Comparison of ENCODE assay signal across 31 cellular contexts in the genomic region with DNA sequence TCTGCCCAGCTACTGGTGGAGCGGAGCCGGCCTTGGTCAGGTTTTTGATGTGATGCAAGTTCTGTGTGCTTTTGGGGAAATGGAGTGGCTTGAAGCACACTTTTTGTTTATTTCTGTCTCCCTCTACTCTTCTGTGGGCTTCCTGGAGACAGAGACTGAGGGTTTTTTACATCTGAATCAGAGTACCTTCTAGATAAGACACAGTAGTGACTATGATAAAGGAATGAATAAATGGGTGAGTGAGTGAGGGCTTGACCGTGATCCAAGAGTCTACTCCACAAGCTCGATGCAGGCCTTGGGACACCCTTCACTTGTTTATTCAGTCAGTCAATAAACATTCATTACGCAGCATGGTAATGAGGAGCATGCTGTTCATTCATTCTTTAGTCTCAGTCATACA.
"Had no signal": no experiment of that assay in that cellular context is flagged by ENCODE, and none has a peak within 500 bp of the region (broad histone marks: within the 10 kb centered on the region; RNA-seq: fewer than 3 reads in every experiment).

No MANE protein-coding gene starts in this region.

- H3K4me3 Mint-ChIP-seq: dendritic cell treated with granulocyte-macrophage colony-stimulating factor and Interleukin-4, amounts not matched to agents 40 ng/mL and 50 ng/mL, for 4 days; endodermal cell; immature natural killer cell; memory B cell; mesothelial cell of epicardium; naive B cell; natural killer cell treated with Interleukin-12 subunit alpha and Interleukin-12 subunit beta and Interleukin-15 and Interleukin-18, amount 100 ng/mL, for 72 hours; neural progenitor cell; stimulated activated effector memory CD8-positive, alpha-beta T cell treated with anti-CD3 and anti-CD28 coated beads, Interleukin-12 subunit alpha, Interleukin-12 subunit beta, amount 100 ng/mL, for 72 hours had no signal

- DNase-seq: colonic mucosa; effector CD8-positive, alpha-beta T cell; endodermal cell; foreskin fibroblast; heart left ventricle; hypothalamus; immature natural killer cell; islet precursor cell; mucosa of descending colon; naive B cell; sigmoid colon; stimulated activated CD4-positive, alpha-beta T cell treated with anti-CD3 and anti-CD28 coated beads, Interleukin-2, amount 100 ng/mL, for 24 hours; stimulated activated CD4-positive, alpha-beta T cell treated with anti-CD3 and anti-CD28 coated beads, Interleukin-4, amount 100 ng/mL, for 24 hours; stimulated activated naive CD8-positive, alpha-beta T cell treated with anti-CD3 and anti-CD28 coated beads, Interleukin-15, Interleukin-2, amounts not matched to agents 100 U/mL and 50 U/mL, for 24 hours; substantia nigra; testis; tibial artery; upper lobe of right lung; uterus had no signal

- H3K27ac ChIP-seq: colonic mucosa, epithelial cell of prostate, gastroesophageal sphincter, heart left ventricle, neural progenitor cell, prostate gland, right atrium auricular region, sigmoid colon, testis, tibial artery, upper lobe of right lung, uterus had no signal

- H3K36me3 Mint-ChIP-seq: immature natural killer cell; memory B cell; mesothelial cell of epicardium; naive B cell; natural killer cell treated with Interleukin-12 subunit alpha and Interleukin-12 subunit beta and Interleukin-15 and Interleukin-18, amount 100 ng/mL, for 72 hours; stimulated activated effector memory CD8-positive, alpha-beta T cell treated with anti-CD3 and anti-CD28 coated beads, Interleukin-12 subunit alpha, Interleukin-12 subunit beta, amount 100 ng/mL, for 72 hours had no signal

- H3K9me3 ChIP-seq: colonic mucosa, gastroesophageal sphincter, heart left ventricle, mucosa of descending colon, prostate gland, right atrium auricular region, sigmoid colon, testis, tibial artery, upper lobe of right lung, uterus had no signal

- H3K36me3 ChIP-seq: colonic mucosa, gastroesophageal sphincter, heart left ventricle, neural progenitor cell, prostate gland, right atrium auricular region, sigmoid colon, tibial artery, upper lobe of right lung, uterus had no signal

- H3K27me3 ChIP-seq: colonic mucosa, gastroesophageal sphincter, heart left ventricle, neural progenitor cell, right atrium auricular region, sigmoid colon, testis, tibial artery, upper lobe of right lung, uterus had no signal

- H3K9me3 Mint-ChIP-seq: dendritic cell treated with granulocyte-macrophage colony-stimulating factor and Interleukin-4, amounts not matched to agents 40 ng/mL and 50 ng/mL, for 4 days; endodermal cell; immature natural killer cell; memory B cell; mesothelial cell of epicardium; natural killer cell treated with Interleukin-12 subunit alpha and Interleukin-12 subunit beta and Interleukin-15 and Interleukin-18, amount 100 ng/mL, for 72 hours; neural progenitor cell; stimulated activated effector memory CD8-positive, alpha-beta T cell treated with anti-CD3 and anti-CD28 coated beads, Interleukin-12 subunit alpha, Interleukin-12 subunit beta, amount 100 ng/mL, for 72 hours had no signal

- H3K9ac ChIP-seq: neural progenitor cell had no signal

- ATAC-seq: esophagus mucosa; gastroesophageal sphincter; heart left ventricle; mucosa of descending colon; natural killer cell treated with Interleukin-12 subunit alpha and Interleukin-12 subunit beta and Interleukin-15 and Interleukin-18, amount 100 ng/mL, for 72 hours; stimulated activated effector memory CD8-positive, alpha-beta T cell treated with anti-CD3 and anti-CD28 coated beads, Interleukin-12 subunit alpha, Interleukin-12 subunit beta, amount 100 ng/mL, for 72 hours; stimulated activated naive CD8-positive, alpha-beta T cell treated with anti-CD3 and anti-CD28 coated beads, Interleukin-15, Interleukin-2, amounts not matched to agents 100 U/mL and 50 U/mL, for 24 hours; upper lobe of right lung had no signal

- H3K4me1 Mint-ChIP-seq: immature natural killer cell; memory B cell; naive B cell; stimulated activated effector memory CD8-positive, alpha-beta T cell treated with anti-CD3 and anti-CD28 coated beads, Interleukin-12 subunit alpha, Interleukin-12 subunit beta, amount 100 ng/mL, for 72 hours had no signal

- H3K4me3 ChIP-seq: colonic mucosa, gastroesophageal sphincter, heart left ventricle, lung, mucosa of descending colon, neural progenitor cell, prostate gland, right atrium auricular region, sigmoid colon, testis, tibial artery, upper lobe of right lung, uterus had no signal

- H3K27ac Mint-ChIP-seq: dendritic cell treated with granulocyte-macrophage colony-stimulating factor and Interleukin-4, amounts not matched to agents 40 ng/mL and 50 ng/mL, for 4 days; endodermal cell; immature natural killer cell; memory B cell; mesothelial cell of epicardium; naive B cell; natural killer cell treated with Interleukin-12 subunit alpha and Interleukin-12 subunit beta and Interleukin-15 and Interleukin-18, amount 100 ng/mL, for 72 hours; neural progenitor cell; stimulated activated effector memory CD8-positive, alpha-beta T cell treated with anti-CD3 and anti-CD28 coated beads, Interleukin-12 subunit alpha, Interleukin-12 subunit beta, amount 100 ng/mL, for 72 hours had no signal
